27 cellular contexts compared by ENCODE assay signal in the genomic region with DNA sequence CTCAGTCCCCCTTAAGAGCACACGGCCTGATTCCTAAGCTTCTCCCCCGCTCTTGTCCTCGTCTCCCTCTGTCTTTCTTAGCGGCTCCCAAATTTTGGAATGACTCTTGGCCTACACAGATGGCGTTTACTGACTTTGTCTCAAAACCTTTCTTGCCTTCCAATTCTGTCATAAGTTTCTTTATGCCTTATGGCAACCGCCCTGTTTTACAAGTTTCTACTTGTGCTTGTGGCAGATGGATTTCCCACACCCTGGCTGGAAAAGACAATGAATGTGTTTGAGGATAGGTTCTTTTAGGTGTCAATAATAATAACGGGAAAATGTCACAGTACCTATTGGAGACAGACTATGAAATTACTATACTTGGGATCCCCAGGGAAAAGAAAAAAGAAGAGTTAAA.
A peak's percentile ranks its signal among the peaks of the same experiment; 100 is the strongest.
DNase-seq lines count a peak whose midpoint lies in the region; ATAC-seq and TF ChIP-seq lines count a peak whose summit lies in the region.
"Had no signal": no experiment of that assay in that cellular context is flagged by ENCODE, and none has a peak within 500 bp of the region (broad histone marks: within the 10 kb centered on the region; RNA-seq: fewer than 3 reads in every experiment).

No MANE protein-coding gene starts in this region.

- TF ChIP-seq CTCF in mammary epithelial cell (conservative IDR thresholded peaks at IDR 0.05 in 1 of 2, IDR thresholded peaks at IDR 0.05 in 1 of 2; ENCODE audit: extremely low read depth in 1 of 2, insufficient read depth in 1 of 2, low read depth in 1 of 2, low read length in 2 of 2): no peak
- TF ChIP-seq CTCF in foreskin keratinocyte (conservative IDR thresholded peaks at IDR 0.05): no peak

- peaks cover 41% of the 10 kb centered on the region for H3K4me1 ChIP-seq in mammary epithelial cell (ENCODE audit: insufficient read depth, low read length)
- H3K4me1 ChIP-seq in foreskin keratinocyte: peaks cover 8% of the 10 kb centered on the region
- H3K4me1 ChIP-seq in aorta (ENCODE audit: control insufficient read depth in 1 of 2, insufficient read depth in 2 of 2, low read length in 2 of 2): peaks cover 0 to under 1% of the 10 kb centered on the region in 2 donors
- H3K4me1 ChIP-seq: Caco-2, SJCRH30 had no signal

- peak overlapping the region; percentile 51 for H2AFZ ChIP-seq in mammary epithelial cell (ENCODE audit: low read depth, low read length)
- H2AFZ ChIP-seq: PC-9 had no signal

- no peaks in the 10 kb centered on the region for H3K36me3 ChIP-seq in mammary epithelial cell (ENCODE audit: insufficient read depth, low read length)
- no peaks in the 10 kb centered on the region for H3K36me3 ChIP-seq in aorta (ENCODE audit: control insufficient read depth in 1 of 2, insufficient read depth in 2 of 2, low read length in 1 of 2)
- H3K36me3 ChIP-seq: SJCRH30 had no signal

- H3K4me2 ChIP-seq in mammary epithelial cell (ENCODE audit: insufficient read depth, low read depth, low read length): peak overlapping the region; percentile 7
- H3K4me2 ChIP-seq: KMS-11, PC-9 had no signal

- in situ Hi-C loops in mammary epithelial cell (cut with MboI; ENCODE audit: low sequenced_read_pairs in 2 of 2): loop anchor here in 1 of 2 donors (10.0 kb wide), 1 partner anchor 192 kb away; no protein-coding TSS in a partner anchor

- no peaks in the 10 kb centered on the region for H4K20me1 ChIP-seq in mammary epithelial cell (ENCODE audit: insufficient read depth, low read length)

- no peaks in the 10 kb centered on the region for H3K27me3 Mint-ChIP-seq in activated CD4-positive, alpha-beta T cell treated with anti-CD3 and anti-CD28 coated beads, Interleukin-2, amount 10 ng/mL, durations not matched to agents 24 days and 14 days
- H3K27me3 Mint-ChIP-seq: B cell had no signal

- no peak overlapping the region for H3K4me3 ChIP-seq in mammary epithelial cell (replicated peaks in 1 of 3; ENCODE audit: insufficient read depth in 1 of 3, low read depth in 2 of 3, low read length in 3 of 3)
- H3K4me3 ChIP-seq in aorta (ENCODE audit: low read length in 2 of 2): no peak overlapping the region
- H3K4me3 ChIP-seq: PC-9, SJCRH30 had no signal

- no peaks in the 10 kb centered on the region for H3K36me3 Mint-ChIP-seq in activated CD4-positive, alpha-beta T cell treated with anti-CD3 and anti-CD28 coated beads, Interleukin-2, amount 10 ng/mL, durations not matched to agents 24 days and 14 days (ENCODE audit: low read depth)
- H3K36me3 Mint-ChIP-seq: CD8-positive, alpha-beta T cell; IgD-negative memory B cell had no signal

- no peak overlapping the region for H3K27ac Mint-ChIP-seq in activated CD4-positive, alpha-beta T cell treated with anti-CD3 and anti-CD28 coated beads, Interleukin-2, amount 10 ng/mL, durations not matched to agents 24 days and 14 days
- H3K27ac Mint-ChIP-seq: B cell; CD8-positive, alpha-beta T cell; IgD-negative memory B cell had no signal

- H3K4me3 Mint-ChIP-seq in activated CD4-positive, alpha-beta T cell treated with anti-CD3 and anti-CD28 coated beads, Interleukin-2, amount 10 ng/mL, durations not matched to agents 24 days and 14 days: no peak overlapping the region
- H3K4me3 Mint-ChIP-seq: B cell; CD8-positive, alpha-beta T cell; IgD-negative memory B cell had no signal

- H3K27me3 ChIP-seq in mammary epithelial cell (ENCODE audit: insufficient read depth, low read length) (no peaks in the 10 kb centered on the region), foreskin keratinocyte (no peaks in the 10 kb centered on the region), aorta (ENCODE audit: control insufficient read depth in 1 of 2, insufficient read depth in 2 of 2, low read length in 1 of 2) (no peaks in the 10 kb centered on the region)
- H3K27me3 ChIP-seq: SJCRH30 had no signal

- no peaks in the 10 kb centered on the region for H3K9me3 Mint-ChIP-seq in activated CD4-positive, alpha-beta T cell treated with anti-CD3 and anti-CD28 coated beads, Interleukin-2, amount 10 ng/mL, durations not matched to agents 24 days and 14 days
- H3K9me3 Mint-ChIP-seq: CD8-positive, alpha-beta T cell; IgD-negative memory B cell had no signal

- peak; percentile 30 for ATAC-seq in foreskin keratinocyte
- peak; percentile 36 for ATAC-seq in aorta (ENCODE audit: low FRiP score)
- ATAC-seq in HG03439 (IDR thresholded peaks at IDR 0.05; ENCODE audit: unreplicated experiment): no peak
- no peak for ATAC-seq in HG03280 (IDR thresholded peaks at IDR 0.05; ENCODE audit: unreplicated experiment)
- ATAC-seq: CD8-positive, alpha-beta T cell; Right ventricle myocardium inferior; SK-N-SH treated with all-trans-retinoic acid at 6 μM for 48 hours had no signal

- peak; percentile 18 for DNase-seq in activated CD4-positive, alpha-beta T cell treated with anti-CD3 and anti-CD28 coated beads, Interleukin-2, amount 10 ng/mL, durations not matched to agents 24 days and 14 days
- no peak for DNase-seq in activated CD4-positive, alpha-beta T cell treated with anti-CD3 and anti-CD28 coated beads, Interleukin-2, amount 50 U/mL, for 48 hours
- DNase-seq in mammary epithelial cell: peak; percentile 86
- peak; percentile 25 to 50 for DNase-seq in foreskin keratinocyte
- DNase-seq in aorta: no peak
- DNase-seq in T-helper 1 cell: no peak
- DNase-seq: Caco-2; CD8-positive, alpha-beta T cell; H7; NCI-H1048; NCI-H1417; NCI-H1694; NCI-H2029 treated with DMSO at 0.1 percent for 48 hours; NCI-H526; NCI-H82; NK-92 treated with Interleukin-12 subunit alpha and Interleukin-12 subunit beta, amount 100 ng/mL, for 24 hours; PC-9; SJCRH30 had no signal

- WGBS in mammary epithelial cell (ENCODE audit: low coverage, missing lambda C conversion rate): 27% methylated on average over 7 of the region's 7 CpGs
- WGBS in aorta, 2 donors: 42 to 49% methylated on average over 7 of the region's 7 CpGs

- CTCF ChIA-PET in mammary epithelial cell (lab: Charles Lee; ENCODE audit: low non-redundant PET): no interaction called here

- no peak overlapping the region for H3K27ac ChIP-seq in mammary epithelial cell (ENCODE audit: insufficient read depth, low read depth, low read length)
- H3K27ac ChIP-seq in foreskin keratinocyte: peak overlapping the region; percentile 55
- H3K27ac ChIP-seq in aorta (ENCODE audit: low read depth in 1 of 2, low read length in 2 of 2): no peak overlapping the region
- H3K27ac ChIP-seq: 22Rv1, C4-2B, KMS-11, PC-9, SJCRH30 had no signal

- dilution Hi-C loops in mammary epithelial cell (cut with HindIII; ENCODE audit: low sequenced_read_pairs): no loop called here

- no TSS peak for BruUV-seq in mammary epithelial cell (replicated peaks; lab: Mats Ljungman, UMichigan)

- no peaks in the 10 kb centered on the region for H3K79me2 ChIP-seq in mammary epithelial cell (ENCODE audit: insufficient read depth, low read length)

- H3K9me3 ChIP-seq in mammary epithelial cell (replicated peaks; ENCODE audit: insufficient read depth, low read length): no peaks in the 10 kb centered on the region
- no peaks in the 10 kb centered on the region for H3K9me3 ChIP-seq in aorta (ENCODE audit: control insufficient read depth, low read length)
- H3K9me3 ChIP-seq: Caco-2, SJCRH30 had no signal

- H3K4me1 Mint-ChIP-seq in activated CD4-positive, alpha-beta T cell treated with anti-CD3 and anti-CD28 coated beads, Interleukin-2, amount 10 ng/mL, durations not matched to agents 24 days and 14 days: no peaks in the 10 kb centered on the region
- H3K4me1 Mint-ChIP-seq: B cell, IgD-negative memory B cell had no signal

- no peak overlapping the region for H3K9ac ChIP-seq in mammary epithelial cell (ENCODE audit: insufficient read depth, low read length)
- H3K9ac ChIP-seq: KMS-11 had no signal

- intact Hi-C loops in activated CD4-positive, alpha-beta T cell treated with anti-CD3 and anti-CD28 coated beads, Interleukin-2, amount 10 ng/mL, durations not matched to agents 24 days and 14 days (cut with micrococcal nuclease): no loop called here
- intact Hi-C loops in mammary epithelial cell (cut with micrococcal nuclease): no loop called here
- intact Hi-C loops in aorta (cut with DNase I): no loop called here

Comparison
In these comparisons a context has a peak if more than half of its experiments do, and no peak if none do; other contexts are left out.
1. DNase-seq: peak in activated CD4-positive, alpha-beta T cell treated with anti-CD3 and anti-CD28 coated beads, Interleukin-2, amount 10 ng/mL, durations not matched to agents 24 days and 14 days (single experiment), mammary epithelial cell (single experiment) and foreskin keratinocyte (2 of 2); none in activated CD4-positive, alpha-beta T cell treated with anti-CD3 and anti-CD28 coated beads, Interleukin-2, amount 50 U/mL, for 48 hours (0 of 2), aorta (0 of 2) and T-helper 1 cell (0 of 5).
2. ATAC-seq: peak in foreskin keratinocyte (single experiment) and aorta (single experiment); none in HG03439 (single experiment) and HG03280 (single experiment).